In genomic region chr14:94823556-94824341, GRCh38 we compare ENCODE assay signal across 14 cellular contexts. TPM values are rescaled to one million over a fixed set of nuclear protein-coding genes. Genes with fewer than 3 reads are reported as not detected.
DNase-seq lines count a peak whose midpoint lies in the region; ATAC-seq, FAIRE-seq and TF ChIP-seq lines count a peak whose summit lies in the region.
"Had no signal": no experiment of that assay in that cellular context is flagged by ENCODE, and none has a peak within 500 bp of the region (broad histone marks: within the 10 kb centered on the region; RNA-seq: fewer than 3 reads in every experiment).

No MANE protein-coding gene starts in this region.

- TF ChIP-seq CTCF in K562 (IDR thresholded peaks at IDR 0.05 in 2 of 3, conservative IDR thresholded peaks at IDR 0.05 in 1 of 3; ENCODE audit: insufficient read depth in 2 of 3, low read depth in 1 of 3, low read length in 3 of 3) (0 out of 6 replicates have a peak, but pooled peaks of 1 of the 3 experiments have one; percentile 15), heart right ventricle (IDR thresholded peaks at IDR 0.05) (no peak)

- peak; percentile 89 for DNase-seq in Daoy (ENCODE audit: low read depth)
- DNase-seq in LoVo (ENCODE audit: low spot score), result peak; percentile 15
- peak; percentile 7 to 10 (median 8) for DNase-seq in K562 (ENCODE audit: extremely low read depth in 1 of 4, low spot score in 3 of 4)
- peak; percentile 73 for DNase-seq in mesendoderm
- DNase-seq in activated gamma-delta T cell (lab: John Stamatoyannopoulos, UW), result no peak
- no peak for DNase-seq in heart right ventricle
- DNase-seq in NCI-H2171 (lab: John Stamatoyannopoulos, UW), result no peak
- DNase-seq in NCI-H187 treated with DMSO at 0.1 percent for 48 hours (lab: John Stamatoyannopoulos, UW), result no peak
- DNase-seq: activated CD4-positive, alpha-beta T cell treated with anti-CD3 and anti-CD28 coated beads for 4 hours; mucosa of descending colon; NCI-H748 treated with DMSO at 0.1 percent for 48 hours; stimulated activated naive CD8-positive, alpha-beta T cell treated with anti-CD3 and anti-CD28 coated beads, Interleukin-15, amount 100 ng/mL, for 72 hours; T-cell had no signal

- H3K4ac ChIP-seq in mesendoderm (ENCODE audit: low read depth, low read length), result no peak overlapping the region

- H3K9me1 ChIP-seq in K562 (ENCODE audit: control insufficient read depth, insufficient read depth, low read length), result no peaks in the 10 kb centered on the region

- no peak overlapping the region for H3K18ac ChIP-seq in mesendoderm (ENCODE audit: low read length)

- intact Hi-C loops in K562 (cut with micrococcal nuclease) (no loop called here), heart right ventricle (cut with DNase I) (no loop called here)

- H3K4me3 ChIP-seq in K562 (no peak overlapping the region), mesendoderm (ENCODE audit: low read length) (no peak overlapping the region), heart right ventricle (no peak overlapping the region)
- H3K4me3 ChIP-seq: mucosa of descending colon had no signal

- H3K79me1 ChIP-seq in mesendoderm (ENCODE audit: low read length), result no peaks in the 10 kb centered on the region

- H3K9me3 ChIP-seq in K562 (replicated peaks; ENCODE audit: control insufficient read depth, insufficient read depth, low read depth, low read length) (no peaks in the 10 kb centered on the region), heart right ventricle (peaks cover 0 to 17% (median 0%) of the 10 kb centered on the region in 11 donors)
- H3K9me3 ChIP-seq: mucosa of descending colon had no signal

- no peak for TF ChIP-seq POLR2A in K562 (conservative IDR thresholded peaks at IDR 0.05)

- FAIRE-seq in K562 (lab: Jason Lieb, UNC), result no peak

- no peak overlapping the region for H4K8ac ChIP-seq in mesendoderm (ENCODE audit: low read depth, low read length)

- no peaks in the 10 kb centered on the region for H3K27me3 ChIP-seq in K562 (ENCODE audit: control insufficient read depth in 2 of 2, insufficient read depth in 2 of 2, low read length in 2 of 2)
- H3K27me3 ChIP-seq in mesendoderm (ENCODE audit: insufficient read depth, low read length, poor library complexity), result no peaks in the 10 kb centered on the region
- H3K27me3 ChIP-seq in heart right ventricle, result peaks cover 0 to 27% (median 0%) of the 10 kb centered on the region in 7 donors

- H3K56ac ChIP-seq in mesendoderm (ENCODE audit: low read length), result no peak overlapping the region

- POLR2A ChIA-PET in K562 (lab: Yijun Ruan, JAX), result interaction anchor here (0.5 kb wide), 1 partner anchor 15 kb away, joined by 3 read pairs; no protein-coding TSS in a partner anchor

- H2BK5ac ChIP-seq in mesendoderm (ENCODE audit: low read length), result no peak overlapping the region

- no peaks in the 10 kb centered on the region for H4K20me1 ChIP-seq in K562 (replicated peaks; ENCODE audit: control insufficient read depth, insufficient read depth, low read length)

- no peak overlapping the region for H2AK5ac ChIP-seq in mesendoderm (ENCODE audit: low read length)

- H3K9ac ChIP-seq in K562 (ENCODE audit: insufficient read depth in 1 of 2, low read depth in 2 of 2, low read length in 2 of 2) (no peak overlapping the region), mesendoderm (ENCODE audit: low read length) (no peak overlapping the region)

- TF ChIP-seq RAD21 in K562 (CRISPR knock-in tag; conservative IDR thresholded peaks at IDR 0.05 in 1 of 2, IDR thresholded peaks at IDR 0.05 in 1 of 2), result no peak

- no peak overlapping the region for H2BK15ac ChIP-seq in mesendoderm (replicated peaks; ENCODE audit: low read depth)

- CTCF ChIA-PET in K562 (lab: Yijun Ruan, JAX; ENCODE audit: low intra/inter-chr PET ratio), result no interaction called here

- no peak overlapping the region for H4K5ac ChIP-seq in mesendoderm (ENCODE audit: low read length)

- H3K36me3 ChIP-seq in K562 (ENCODE audit: control insufficient read depth, insufficient read depth, low read length), result no peaks in the 10 kb centered on the region
- no peaks in the 10 kb centered on the region for H3K36me3 ChIP-seq in mesendoderm (ENCODE audit: control insufficient read depth, insufficient read depth, low read length)
- H3K36me3 ChIP-seq in heart right ventricle, result no peaks in the 10 kb centered on the region

- H2BK120ac ChIP-seq in mesendoderm (ENCODE audit: low read depth, low read length), result no peak overlapping the region

- H2AFZ ChIP-seq in K562 (ENCODE audit: low read depth, low read length), result no peak overlapping the region

- in situ Hi-C loops in K562 (cut with MboI), result no loop called here

- TF ChIP-seq EP300 in K562 (IDR thresholded peaks at IDR 0.05; ENCODE audit: low read length), result no peak

- 0 out of 3 replicates have a peak, but pooled peaks have one; percentile 28 for ATAC-seq in K562
- ATAC-seq in heart right ventricle, result no peak
- ATAC-seq: mucosa of descending colon; stimulated activated naive CD8-positive, alpha-beta T cell treated with anti-CD3 and anti-CD28 coated beads, Interleukin-15, amount 100 ng/mL, for 72 hours; T-cell had no signal

- H3K27ac ChIP-seq in K562 (ENCODE audit: extremely low read depth, low read depth, low read length) (no peak overlapping the region), mesendoderm (ENCODE audit: low read depth, low read length) (no peak overlapping the region), heart right ventricle (no peak overlapping the region)

- H3K4me2 ChIP-seq in K562 (ENCODE audit: insufficient read depth, low read length) (no peak overlapping the region), mesendoderm (ENCODE audit: low read length) (no peak overlapping the region)

- no peaks in the 10 kb centered on the region for H3K4me1 ChIP-seq in K562 (replicated peaks in 1 of 2; ENCODE audit: control insufficient read depth in 2 of 2, insufficient read depth in 2 of 2, low read length in 2 of 2)
- peaks cover 2% of the 10 kb centered on the region for H3K4me1 ChIP-seq in mesendoderm (ENCODE audit: control insufficient read depth, low read depth, low read length)
- peaks cover 0 to 12% (median 8%) of the 10 kb centered on the region in 9 donors for H3K4me1 ChIP-seq in heart right ventricle

- 0% methylated on average over 7 of the region's 8 CpGs for WGBS in K562 (ENCODE audit: insufficient coverage, low coverage, missing lambda C conversion rate)
- WGBS in mesendoderm (ENCODE audit: extremely low coverage, insufficient coverage, low lambda C conversion rate), result no CpG with 5 or more reads among the region's 8 CpGs
- WGBS in heart right ventricle, 2 donors, result 65% methylated on average over 8 of the region's 8 CpGs

- H3K79me2 ChIP-seq in K562 (ENCODE audit: control insufficient read depth, insufficient read depth, low read length), result no peaks in the 10 kb centered on the region
- no peaks in the 10 kb centered on the region for H3K79me2 ChIP-seq in mesendoderm (ENCODE audit: control insufficient read depth, insufficient read depth, low read length)

- no peak overlapping the region for H3K23ac ChIP-seq in mesendoderm (ENCODE audit: low read length)

- BruUV-seq in K562 (replicated peaks; lab: Mats Ljungman, UMichigan), result no TSS peak

TF ChIP-seq in K562, 482 proteins besides CTCF, POLR2A, EP300 and RAD21 (continues in another document):
- TF ChIP-seq HSF4 (CRISPR knock-in tag; IDR thresholded peaks at IDR 0.05; ENCODE audit: borderline replicate concordance), result no peak
- TF ChIP-seq NFE2L1 (tag; IDR thresholded peaks at IDR 0.05; ENCODE audit: borderline replicate concordance, low read depth), result peak; percentile 37; the same call in 1 of the 2 replicates
- no peak for TF ChIP-seq TFAM (CRISPR knock-in tag; conservative IDR thresholded peaks at IDR 0.05)

RNA-seq across cellular contexts. Expression of gene GSC, which starts 53.8 kb away (rescaled TPM):
- total RNA-seq in Daoy (2014; rRNA removed; shearing (Covaris generic)), result 6.2 and 11.0 TPM in 2 replicates
- total RNA-seq in K562 (2011; cell fraction: chromatin; rRNA removed; ENCODE audit: low replicate concordance), result not detected in 2 replicates
- total RNA-seq in K562 (2011; cell fraction: nucleolus; rRNA removed), result not detected in 2 replicates
- not detected in 2 replicates for total RNA-seq in K562 (2011; cell fraction: nucleoplasm; rRNA removed)
- total RNA-seq in K562 (2014; rRNA removed), result not detected in 2 replicates
- not detected in 2 replicates for total RNA-seq in K562 (2014; rRNA removed; fragmentation: Illumina TruSeq; extraction: Trizol)
- not detected in 2 replicates for total RNA-seq in K562 (2015; rRNA removed; fragmentation: Illumina TruSeq; extraction: Trizol)
- not detected in 2 replicates for total RNA-seq in K562 (2021)
- polyA plus RNA-seq in K562 (2011; rRNA removed), result not detected in 2 replicates
- not detected in 2 replicates for polyA plus RNA-seq in K562 (2011; cell fraction: cytosol; rRNA removed)
- polyA plus RNA-seq in K562 (2011; cell fraction: nucleus; rRNA removed), result not detected in 2 replicates
- not detected in 2 replicates for polyA plus RNA-seq in K562 (2012)
- not detected in 2 replicates for polyA plus RNA-seq in K562 (2014; fragmentation: Illumina TruSeq; extraction: Trizol)
- polyA plus RNA-seq in K562 (2014; fragmentation: Nextera tagmentation; extraction: Ambion mirVana), result not detected
- not detected in 2 replicates for polyA plus RNA-seq in K562 (2014; rRNA removed)
- polyA minus RNA-seq in K562 (2011; rRNA and poly(A)+ RNA removed), result not detected in 2 replicates
- polyA minus RNA-seq in K562 (2011; cell fraction: cytosol; rRNA and poly(A)+ RNA removed), result not detected in 2 replicates
- not detected in 2 replicates for polyA minus RNA-seq in K562 (2011; cell fraction: nucleus; rRNA and poly(A)+ RNA removed)
- polyA plus RNA-seq in mesendoderm (2013, experiment 1 of 2), result 44.8 TPM
- 42.8 TPM for polyA plus RNA-seq in mesendoderm (2013, experiment 2 of 2)
- total RNA-seq in heart right ventricle, result under 1 TPM in 6 of 10 donors, not detected in 4; 0.25 to 0.54 (median 0.35) TPM
- polyA plus RNA-seq in heart right ventricle, result under 1 TPM in 1 of 2 donors, not detected in 1; 0.06 TPM
- total RNA-seq: mucosa of descending colon, progenitor cell of endocrine pancreas had no signal

Comparison
In these comparisons a context has a peak if more than half of its experiments do, and no peak if none do; other contexts are left out.
1. DNase-seq: peak in Daoy (single experiment), LoVo (single experiment), K562 (4 of 4) and mesendoderm (single experiment); none in activated gamma-delta T cell (single experiment), heart right ventricle (0 of 2), NCI-H2171 (single experiment) and NCI-H187 treated with DMSO at 0.1 percent for 48 hours (single experiment).